Comparison of ENCODE assay signal across 9 cellular contexts in the genomic region with DNA sequence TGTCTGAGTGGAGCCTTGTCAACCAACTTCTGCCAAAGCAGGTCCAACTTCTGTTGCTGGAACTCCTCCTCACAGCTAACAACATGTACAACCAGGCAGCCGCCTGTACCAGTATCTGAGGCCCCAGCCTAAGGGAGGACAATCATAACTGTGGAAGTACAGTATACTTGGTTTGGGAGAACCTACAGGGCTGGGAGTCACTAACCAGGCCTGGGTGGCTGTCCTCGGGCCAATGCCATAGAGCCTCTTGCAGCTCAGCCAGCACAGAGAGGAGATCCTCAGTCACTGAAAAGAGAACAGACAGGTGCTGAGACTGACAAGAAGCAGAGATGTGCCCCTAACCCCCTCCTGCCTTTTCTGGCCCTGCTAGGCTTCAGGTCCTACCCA. TPM values are rescaled to one million over a fixed set of nuclear protein-coding genes. Genes with fewer than 3 reads are reported as not detected.
DNase-seq lines count a peak whose midpoint lies in the region; ATAC-seq, FAIRE-seq and TF ChIP-seq lines count a peak whose summit lies in the region.
"Had no signal": no experiment of that assay in that cellular context is flagged by ENCODE, and none has a peak within 500 bp of the region (broad histone marks: within the 10 kb centered on the region; RNA-seq: fewer than 3 reads in every experiment).

No MANE protein-coding gene starts in this region.

- no peaks in the 10 kb centered on the region for H3K9me3 Mint-ChIP-seq in activated T-cell treated with anti-CD3 and anti-CD28 coated beads, Interleukin-2, amount 50 U/mL, for 72 hours
- H3K9me3 Mint-ChIP-seq in activated naive CD8-positive, alpha-beta T cell (ENCODE audit: low read depth), result no peaks in the 10 kb centered on the region

- no peak for TF ChIP-seq CTCF in kidney (IDR thresholded peaks at IDR 0.05; ENCODE audit: borderline replicate concordance, extremely low read depth, insufficient read depth)
- TF ChIP-seq CTCF in tibial artery (IDR thresholded peaks at IDR 0.05), result no peak
- no peak for TF ChIP-seq CTCF in uterus (IDR thresholded peaks at IDR 0.05)

- no peak for DNase-seq in activated T-cell treated with anti-CD3 and anti-CD28 coated beads, Interleukin-2, amount 50 U/mL, for 72 hours
- DNase-seq in activated T-cell treated with anti-CD3 and anti-CD28 coated beads for 4 hours (no peak), kidney (peak; percentile 30), tibial artery (no peak), uterus (no peak), A172 (ENCODE audit: low spot score) (no peak)

- H3K4me1 Mint-ChIP-seq in activated T-cell treated with anti-CD3 and anti-CD28 coated beads, Interleukin-2, amount 50 U/mL, for 72 hours (ENCODE audit: low read depth), result peaks cover 37% of the 10 kb centered on the region
- peaks cover 20% of the 10 kb centered on the region for H3K4me1 Mint-ChIP-seq in activated naive CD8-positive, alpha-beta T cell (ENCODE audit: low read depth)

- H3K36me3 Mint-ChIP-seq in activated T-cell treated with anti-CD3 and anti-CD28 coated beads, Interleukin-2, amount 50 U/mL, for 72 hours (ENCODE audit: insufficient read depth in 2 of 2), result peaks cover 5 to 6% of the 10 kb centered on the region in 2 donors
- H3K36me3 Mint-ChIP-seq in activated naive CD8-positive, alpha-beta T cell, result no peaks in the 10 kb centered on the region

- no peak for TF ChIP-seq POLR2A in uterus (IDR thresholded peaks at IDR 0.05)

- ATAC-seq in activated T-cell treated with anti-CD3 and anti-CD28 coated beads, Interleukin-2, amount 50 U/mL, for 72 hours (replicated peaks in 1 of 2), result no peak
- ATAC-seq in HG03097 (IDR thresholded peaks at IDR 0.05; ENCODE audit: low FRiP score, unreplicated experiment), result no peak

- no peak for FAIRE-seq in kidney (lab: Jason Lieb, UNC)
- FAIRE-seq: G401.6 had no signal

- no peaks in the 10 kb centered on the region for H3K27me3 ChIP-seq in tibial artery
- no peaks in the 10 kb centered on the region for H3K27me3 ChIP-seq in uterus

- intact Hi-C loops in kidney (cut with DNase I), result no loop called here
- intact Hi-C loops in tibial artery (cut with DNase I; ENCODE audit: low total_unique reads), result no loop called here
- intact Hi-C loops in uterus (cut with DNase I; ENCODE audit: low total_unique reads), result no loop called here

- H3K36me3 ChIP-seq in kidney (ENCODE audit: control insufficient read depth in 1 of 2, insufficient read depth in 2 of 2, low read length in 2 of 2) (peaks cover 20 to 27% of the 10 kb centered on the region in 2 donors), tibial artery (peaks cover 18 to 50% (median 34%) of the 10 kb centered on the region in 3 donors), uterus (no peaks in the 10 kb centered on the region)

- H3K27ac ChIP-seq in kidney (ENCODE audit: low read depth in 2 of 2, low read length in 2 of 2) (no peak overlapping the region), tibial artery (peak overlapping the region; percentile 87), uterus (no peak overlapping the region)

- H3K4me3 ChIP-seq in kidney (ENCODE audit: low read length in 2 of 2), result peak overlapping the region; percentile 78 to 81
- peak overlapping the region; percentile 81 to 92 for H3K4me3 ChIP-seq in tibial artery
- no peak overlapping the region for H3K4me3 ChIP-seq in uterus

- no peaks in the 10 kb centered on the region for H3K9me3 ChIP-seq in kidney (ENCODE audit: control insufficient read depth in 1 of 2, low read length in 2 of 2)
- no peaks in the 10 kb centered on the region for H3K9me3 ChIP-seq in tibial artery
- no peaks in the 10 kb centered on the region for H3K9me3 ChIP-seq in uterus

- H3K4me3 Mint-ChIP-seq in activated T-cell treated with anti-CD3 and anti-CD28 coated beads, Interleukin-2, amount 50 U/mL, for 72 hours, result peak overlapping the region; percentile 91 to 94
- peak overlapping the region; percentile 98 for H3K4me3 Mint-ChIP-seq in activated naive CD8-positive, alpha-beta T cell

- peak overlapping the region in 1 of 2 donors; percentile 63 for H3K9ac ChIP-seq in kidney (ENCODE audit: low read length in 2 of 2)

- H3K27ac Mint-ChIP-seq in activated T-cell treated with anti-CD3 and anti-CD28 coated beads, Interleukin-2, amount 50 U/mL, for 72 hours, result no peak overlapping the region
- no peak overlapping the region for H3K27ac Mint-ChIP-seq in activated naive CD8-positive, alpha-beta T cell

- H3K4me1 ChIP-seq in kidney (ENCODE audit: control insufficient read depth in 1 of 2, insufficient read depth in 1 of 2, low read depth in 1 of 2, low read length in 2 of 2) (peaks cover 7 to 19% of the 10 kb centered on the region in 2 donors), tibial artery (peaks cover 0 to 44% (median 33%) of the 10 kb centered on the region in 4 donors), uterus (peaks cover 0 to 14% of the 10 kb centered on the region in 2 donors)

- H3K27me3 Mint-ChIP-seq in activated T-cell treated with anti-CD3 and anti-CD28 coated beads, Interleukin-2, amount 50 U/mL, for 72 hours (ENCODE audit: low read depth), result no peaks in the 10 kb centered on the region
- no peaks in the 10 kb centered on the region for H3K27me3 Mint-ChIP-seq in activated naive CD8-positive, alpha-beta T cell

RNA-seq across cellular contexts. Expression of a gene that starts 1.2 kb away (rescaled TPM):
- total RNA-seq in activated T-cell treated with anti-CD3 and anti-CD28 coated beads, Interleukin-2, amount 50 U/mL, for 72 hours, result 10 to 100 TPM; 24.8 to 29.8 TPM
- 46.8 TPM for total RNA-seq in kidney
- polyA plus RNA-seq in kidney (ENCODE audit: insufficient read depth, low read depth, low replicate concordance), result 41.6 TPM
- 10 to 100 TPM; 13.8 to 93.0 (median 27.7) TPM for total RNA-seq in uterus
- total RNA-seq in A172 (2014; rRNA removed; shearing (Covaris generic)), result 36.1 and 50.0 TPM in 2 replicates

RNA-seq across cellular contexts. Expression of a gene that starts 4.7 kb away (rescaled TPM):
- total RNA-seq in activated T-cell treated with anti-CD3 and anti-CD28 coated beads, Interleukin-2, amount 50 U/mL, for 72 hours, result 10 to 100 TPM; 31.9 to 35.1 TPM
- 106 TPM for total RNA-seq in kidney
- polyA plus RNA-seq in kidney (ENCODE audit: insufficient read depth, low read depth, low replicate concordance), result 190 TPM
- total RNA-seq in uterus, result 10 to 100 TPM in 3 of 4 donors, 1 to 10 TPM in 1; 8.8 to 96.6 (median 30.3) TPM
- total RNA-seq in A172 (2014; rRNA removed; shearing (Covaris generic)), result 96.8 and 112 TPM in 2 replicates

RNA-seq across cellular contexts. Expression of a gene that starts 10.0 kb away (rescaled TPM):
- 100 to 1,000 TPM; 145 to 159 TPM for total RNA-seq in activated T-cell treated with anti-CD3 and anti-CD28 coated beads, Interleukin-2, amount 50 U/mL, for 72 hours
- total RNA-seq in kidney (158 TPM), uterus (100 to 1,000 TPM in 3 of 4 donors, 10 to 100 TPM in 1; 50.0 to 243 (median 122) TPM)
- 105 TPM for polyA plus RNA-seq in kidney (ENCODE audit: insufficient read depth, low read depth, low replicate concordance)
- total RNA-seq in A172 (2014; rRNA removed; shearing (Covaris generic)), result 63.7 and 76.1 TPM in 2 replicates

RNA-seq across cellular contexts. Expression of a gene that starts 12.0 kb away (rescaled TPM):
- total RNA-seq in activated T-cell treated with anti-CD3 and anti-CD28 coated beads, Interleukin-2, amount 50 U/mL, for 72 hours, result 100 to 1,000 TPM; 490 to 562 TPM
- 132 TPM for total RNA-seq in kidney
- polyA plus RNA-seq in kidney (ENCODE audit: insufficient read depth, low read depth, low replicate concordance), result 99.9 TPM
- 100 to 1,000 TPM in 3 of 4 donors, 10 to 100 TPM in 1; 53.0 to 273 (median 163) TPM for total RNA-seq in uterus
- total RNA-seq in A172 (2014; rRNA removed; shearing (Covaris generic)), result 218 and 219 TPM in 2 replicates

RNA-seq across cellular contexts. Expression of a gene that starts 27.2 kb away (rescaled TPM):
- total RNA-seq in activated T-cell treated with anti-CD3 and anti-CD28 coated beads, Interleukin-2, amount 50 U/mL, for 72 hours, result 10 to 100 TPM; 42.0 to 45.7 TPM
- total RNA-seq in kidney (63.7 TPM), uterus (10 to 100 TPM; 35.0 to 81.5 (median 51.1) TPM)
- polyA plus RNA-seq in kidney (ENCODE audit: insufficient read depth, low read depth, low replicate concordance), result 72.6 TPM
- 20.7 and 21.2 TPM in 2 replicates for total RNA-seq in A172 (2014; rRNA removed; shearing (Covaris generic))

Comparison
In these comparisons a context has a peak if more than half of its experiments do, and no peak if none do; other contexts are left out.
1. H3K27ac ChIP-seq: peak in tibial artery (2 of 2); none in kidney (0 of 2) and uterus (0 of 2).
2. H3K4me3 ChIP-seq: peak in kidney (2 of 2) and tibial artery (2 of 2); none in uterus (0 of 2).